In the genomic region with DNA sequence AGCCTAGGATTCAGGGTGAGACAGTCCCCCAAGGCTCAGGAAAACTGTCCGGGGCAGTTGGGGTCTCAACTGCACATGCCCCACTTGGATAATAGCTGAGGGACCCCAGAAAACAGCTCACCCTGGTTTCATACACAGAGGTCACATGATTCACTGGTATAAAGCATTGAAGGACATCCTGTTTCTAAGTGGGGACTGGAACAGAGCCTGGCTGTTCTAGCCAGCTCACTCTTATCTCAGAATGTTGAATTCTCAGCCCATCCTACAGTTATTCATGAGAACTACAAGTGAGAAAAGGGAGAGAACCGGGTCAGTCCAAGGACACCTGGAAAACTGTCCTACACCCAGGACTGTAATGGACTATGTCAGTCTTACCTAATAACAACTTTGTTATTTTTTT, we compare ENCODE assay signal across 20 cellular contexts.
DNase-seq lines count a peak whose midpoint lies in the region; ATAC-seq, FAIRE-seq and TF ChIP-seq lines count a peak whose summit lies in the region.
"Had no signal": no experiment of that assay in that cellular context is flagged by ENCODE, and none has a peak within 500 bp of the region (broad histone marks: within the 10 kb centered on the region; RNA-seq: fewer than 3 reads in every experiment).

No MANE protein-coding gene starts in this region.

- H3K79me2 ChIP-seq in GM23248 (ENCODE audit: insufficient read depth) = no peaks in the 10 kb centered on the region
- no peaks in the 10 kb centered on the region for H3K79me2 ChIP-seq in endothelial cell of umbilical vein (ENCODE audit: control insufficient read depth, insufficient read depth, low read length)

- in situ Hi-C loops in GM23248 (cut with MboI) (no loop called here), brain microvascular endothelial cell (cut with HindIII; ENCODE audit: low pct_ligation_motif_present, low sequenced_read_pairs) (no loop called here)

- no peaks in the 10 kb centered on the region; the same call in 1 of the 2 replicates for H3F3A ChIP-seq in GM23248 (ENCODE audit: insufficient read depth)

- H3K9me3 ChIP-seq in GM23248 (ENCODE audit: low read depth) (no peaks in the 10 kb centered on the region), endothelial cell of umbilical vein (replicated peaks; ENCODE audit: control insufficient read depth, insufficient read depth, low read length) (no peaks in the 10 kb centered on the region), upper lobe of right lung (no peaks in the 10 kb centered on the region)
- H3K9me3 ChIP-seq: SK-N-SH had no signal

- peak; percentile 83 for FAIRE-seq in endothelial cell of umbilical vein (lab: Jason Lieb, UNC)

- 51 to 56% methylated on average over 2 of the region's 2 CpGs for WGBS in GM23248 (ENCODE audit: low coverage in 1 of 2, low lambda C conversion rate in 2 of 2, missing lambda C conversion rate in 2 of 2), 2 experiments

- POLR2A ChIA-PET in endothelial cell of umbilical vein (lab: Charles Lee) = interaction anchor here (0.6 kb wide), 1 partner anchor 149 kb away, joined by 6 read pairs; no protein-coding TSS in a partner anchor

- H3K4me2 ChIP-seq in GM23248 (ENCODE audit: unreplicated experiment) = no peak overlapping the region
- H3K4me2 ChIP-seq in endothelial cell of umbilical vein (ENCODE audit: insufficient read depth, low read length) = peak overlapping the region; percentile 30
- H3K4me2 ChIP-seq: PC-9, SK-N-SH had no signal

- no peaks in the 10 kb centered on the region for H3K36me3 ChIP-seq in GM23248 (ENCODE audit: low read depth)
- no peaks in the 10 kb centered on the region for H3K36me3 ChIP-seq in endothelial cell of umbilical vein (ENCODE audit: control insufficient read depth in 2 of 2, extremely low read depth in 1 of 2, insufficient read depth in 2 of 2, low read length in 2 of 2)
- no peaks in the 10 kb centered on the region for H3K36me3 ChIP-seq in upper lobe of right lung
- no peaks in the 10 kb centered on the region for H3K36me3 ChIP-seq in brain microvascular endothelial cell (replicated peaks)

- H3K9ac ChIP-seq in GM23248 (no peak overlapping the region), endothelial cell of umbilical vein (replicated peaks; ENCODE audit: extremely low read depth, insufficient read depth, low read length) (peak overlapping the region; percentile 37)
- H3K9ac ChIP-seq: SK-N-SH had no signal

- dilution Hi-C loops in endothelial cell of umbilical vein (cut with MboI; ENCODE audit: extremely low pct_ligation_motif_present, low sequenced_read_pairs) = no loop called here

- CTCF ChIA-PET in endothelial cell of umbilical vein (lab: Charles Lee) = interaction anchor here (0.6 to 1.0 kb wide), 5 partner anchors 14 to 115 kb away, joined by 3 to 4 read pairs (median 4); no protein-coding TSS in a partner anchor

- no peaks in the 10 kb centered on the region for H3K9me1 ChIP-seq in endothelial cell of umbilical vein (replicated peaks; ENCODE audit: control insufficient read depth, extremely low read depth, insufficient read depth, low read length)

- no peak for TF ChIP-seq POLR2A in endothelial cell of umbilical vein (IDR thresholded peaks at IDR 0.05; ENCODE audit: low read depth, low read length)

- H3K27me3 ChIP-seq in GM23248 (replicated peaks; ENCODE audit: insufficient read depth) (no peaks in the 10 kb centered on the region), endothelial cell of umbilical vein (ENCODE audit: control insufficient read depth in 2 of 2, insufficient read depth in 2 of 2, low read length in 2 of 2) (no peaks in the 10 kb centered on the region), upper lobe of right lung (no peaks in the 10 kb centered on the region), brain microvascular endothelial cell (replicated peaks) (no peaks in the 10 kb centered on the region)

- TF ChIP-seq CTCF in endothelial cell of umbilical vein (IDR thresholded peaks at IDR 0.05; ENCODE audit: extremely low read depth in 1 of 2, insufficient read depth in 1 of 2, low read depth in 1 of 2, low read length in 2 of 2) (no peak), upper lobe of right lung (IDR thresholded peaks at IDR 0.05) (no peak), brain microvascular endothelial cell (IDR thresholded peaks at IDR 0.05; ENCODE audit: low read depth, low read length, missing control alignments) (no peak)

- H4K20me1 ChIP-seq in GM23248 (ENCODE audit: insufficient read depth) (no peaks in the 10 kb centered on the region), endothelial cell of umbilical vein (replicated peaks; ENCODE audit: control insufficient read depth, extremely low read depth, insufficient read depth, low read length) (no peaks in the 10 kb centered on the region)

- H3K4me1 ChIP-seq in GM23248 (ENCODE audit: insufficient read depth) = peaks cover 10% of the 10 kb centered on the region; the same call in 1 of the 2 replicates
- peaks cover 35% of the 10 kb centered on the region for H3K4me1 ChIP-seq in endothelial cell of umbilical vein (ENCODE audit: control insufficient read depth, extremely low read depth, insufficient read depth, low read length)
- peaks cover 15% of the 10 kb centered on the region for H3K4me1 ChIP-seq in upper lobe of right lung

- DNase-seq in GM23248 (peak; percentile 24), RKO (ENCODE audit: low spot score) (peak; percentile 28), endothelial cell of umbilical vein (ENCODE audit: low read depth, low spot score) (peak; percentile 46), upper lobe of right lung (no peak), brain microvascular endothelial cell (no peak), hepatic stellate cell (ENCODE audit: low spot score) (no peak)
- DNase-seq: C1 segment of cervical spinal cord; CD8-positive, alpha-beta T cell; GF-D8; KBM-7; NCI-H1092; NCI-H1436; NCI-H187 treated with DMSO at 0.1 percent for 48 hours; NCI-H2107; NCI-H69; PC-9; SIG-M5; SK-N-SH had no signal

- no peaks in the 10 kb centered on the region for H3K9me2 ChIP-seq in GM23248 (ENCODE audit: insufficient read depth)
- H3K9me2 ChIP-seq: SK-N-SH had no signal

- H3K27ac ChIP-seq in GM23248 (no peak overlapping the region), endothelial cell of umbilical vein (ENCODE audit: insufficient read depth, low read depth, low read length) (peak overlapping the region; percentile 74), upper lobe of right lung (no peak overlapping the region), brain microvascular endothelial cell (no peak overlapping the region)
- H3K27ac ChIP-seq: PC-9, RWPE1 had no signal

- H2AFZ ChIP-seq in GM23248 (no peak overlapping the region), endothelial cell of umbilical vein (ENCODE audit: low read depth, low read length) (peak overlapping the region; percentile 34)
- H2AFZ ChIP-seq: PC-9 had no signal

- intact Hi-C loops in endothelial cell of umbilical vein (cut with micrococcal nuclease) = no loop called here
- intact Hi-C loops in upper lobe of right lung (cut with DNase I) = no loop called here

- peak; percentile 20 for ATAC-seq in upper lobe of right lung
- ATAC-seq in activated CD4-positive, CD25-positive, alpha-beta regulatory T cell treated with anti-CD3 and anti-CD28 coated beads, Interleukin-2, amount 50 U/mL, for 24 hours = no peak
- ATAC-seq: CD8-positive, alpha-beta T cell had no signal

- BruUV-seq in endothelial cell of umbilical vein (replicated peaks; lab: Mats Ljungman, UMichigan) = no TSS peak

- H3K4me3 ChIP-seq in GM23248 = no peak overlapping the region
- H3K4me3 ChIP-seq in endothelial cell of umbilical vein (replicated peaks in 1 of 3; ENCODE audit: insufficient read depth in 1 of 3, low read depth in 1 of 3, low read length in 3 of 3) = no peak overlapping the region
- no peak overlapping the region for H3K4me3 ChIP-seq in upper lobe of right lung
- no peak overlapping the region for H3K4me3 ChIP-seq in brain microvascular endothelial cell (ENCODE audit: low read depth, low read length)
- H3K4me3 ChIP-seq: PC-9 had no signal

TF ChIP-seq in endothelial cell of umbilical vein, 7 proteins besides CTCF, POLR2A, EP300 and RAD21:
- TF ChIP-seq GATA2 (IDR thresholded peaks at IDR 0.05; ENCODE audit: insufficient read depth, insufficient read length, low read depth, low read length) (peak; percentile 58), FOS (IDR thresholded peaks at IDR 0.05; ENCODE audit: borderline replicate concordance, insufficient read depth, low read length) (peak; percentile 45), POLR2AphosphoS5 (IDR thresholded peaks at IDR 0.05; ENCODE audit: insufficient read depth, low read depth, low read length) (no peak), JUN (IDR thresholded peaks at IDR 0.05; ENCODE audit: borderline replicate concordance, insufficient read depth, insufficient read length, low read depth) (no peak), EZH2 (IDR thresholded peaks at IDR 0.05; ENCODE audit: borderline replicate concordance, low read depth, low read length, severe bottlenecking) (no peak), MYC (IDR thresholded peaks at IDR 0.05; ENCODE audit: low read depth, low read length) (no peak)
- TF ChIP-seq, protein P1, sequence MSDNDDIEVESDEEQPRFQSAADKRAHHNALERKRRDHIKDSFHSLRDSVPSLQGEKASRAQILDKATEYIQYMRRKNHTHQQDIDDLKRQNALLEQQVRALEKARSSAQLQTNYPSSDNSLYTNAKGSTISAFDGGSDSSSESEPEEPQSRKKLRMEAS (IDR thresholded peaks at IDR 0.05; ENCODE audit: insufficient read depth, insufficient read length) = no peak

Comparison
In these comparisons a context has a peak if more than half of its experiments do, and no peak if none do; other contexts are left out.
1. DNase-seq: peak in GM23248 (single experiment), RKO (single experiment) and endothelial cell of umbilical vein (single experiment); none in upper lobe of right lung (single experiment), brain microvascular endothelial cell (single experiment) and hepatic stellate cell (single experiment).